9 cellular contexts compared by ENCODE assay signal in genomic region chr20:2509468-2509781, GRCh38. TPM values are rescaled to one million over a fixed set of nuclear protein-coding genes. Genes with fewer than 3 reads are reported as not detected.
DNase-seq lines count a peak whose midpoint lies in the region; TF ChIP-seq lines count a peak whose summit lies in the region.
"Had no signal": no experiment of that assay in that cellular context is flagged by ENCODE, and none has a peak within 500 bp of the region (broad histone marks: within the 10 kb centered on the region; RNA-seq: fewer than 3 reads in every experiment).

No MANE protein-coding gene starts in this region.

- H3K4me1 ChIP-seq in esophagus squamous epithelium (peaks cover 5 to 21% (median 15%) of the 10 kb centered on the region in 3 donors), trophoblast cell (ENCODE audit: control insufficient read depth in 1 of 2, insufficient read depth in 2 of 2, low read length in 2 of 2) (peaks cover 6 to 8% of the 10 kb centered on the region in 2 experiments)

- no peak overlapping the region for H3K18ac ChIP-seq in trophoblast cell (ENCODE audit: low read length)

- H4K12ac ChIP-seq in trophoblast cell (ENCODE audit: low read depth, low read length), result peak overlapping the region; percentile 63

- CTCF ChIA-PET in Calu3 (lab: Charles Lee) (interaction anchor here (0.6 kb wide), 1 partner anchor 34 kb away, joined by 4 read pairs; no protein-coding TSS in a partner anchor), RWPE1 (lab: Yijun Ruan, JAX) (interaction anchor here (0.6 to 2.6 kb wide), 4 partner anchors 11 to 430 kb away, joined by 3 to 7 read pairs (median 4); no protein-coding TSS in a partner anchor)

- peak overlapping the region; percentile 58 for H3K14ac ChIP-seq in trophoblast cell (ENCODE audit: low read length)

- H3K27ac Mint-ChIP-seq in Calu3 (ENCODE audit: unreplicated experiment), result no peak overlapping the region

- TF ChIP-seq POLR2A in esophagus squamous epithelium (IDR thresholded peaks at IDR 0.05), result no peak

- H2BK5ac ChIP-seq in trophoblast cell (ENCODE audit: low read depth, low read length, poor library complexity), result no peak overlapping the region

- peaks cover 7% of the 10 kb centered on the region for H3K79me2 ChIP-seq in trophoblast cell (ENCODE audit: control insufficient read depth, insufficient read depth, low read length, poor library complexity)

- peaks cover 7% of the 10 kb centered on the region for H3K79me1 ChIP-seq in trophoblast cell (ENCODE audit: low read length)

- no peaks in the 10 kb centered on the region for H3K9me3 Mint-ChIP-seq in Calu3 (ENCODE audit: low read depth, unreplicated experiment)

- H3K36me3 Mint-ChIP-seq in Calu3 (ENCODE audit: insufficient read depth, unreplicated experiment), result peaks cover 16% of the 10 kb centered on the region

- peak overlapping the region; percentile 94 for H4K8ac ChIP-seq in trophoblast cell (ENCODE audit: low read depth, low read length)

- no peak overlapping the region for H2BK120ac ChIP-seq in trophoblast cell (ENCODE audit: insufficient read depth, low read length, poor library complexity)

- H3K4me1 Mint-ChIP-seq in Calu3 (ENCODE audit: low read depth, unreplicated experiment), result no peaks in the 10 kb centered on the region

- H3K23ac ChIP-seq in trophoblast cell (ENCODE audit: low read length), result no peak overlapping the region

- H4K91ac ChIP-seq in trophoblast cell (ENCODE audit: low read depth, low read length), result peak overlapping the region; percentile 59

- TF ChIP-seq CTCF in Calu3 (IDR thresholded peaks at IDR 0.05; ENCODE audit: unreplicated experiment) (no peak), RWPE1 (conservative IDR thresholded peaks at IDR 0.05; ENCODE audit: low read depth) (no peak), esophagus squamous epithelium (IDR thresholded peaks at IDR 0.05) (no peak)

- H2AFZ ChIP-seq in trophoblast cell (ENCODE audit: insufficient read depth, low read length, poor library complexity), result peak overlapping the region; percentile 68

- H3K27me3 Mint-ChIP-seq in Calu3 (ENCODE audit: unreplicated experiment), result no peaks in the 10 kb centered on the region

- 61 to 71% methylated on average over 6 to 8 of the region's 9 CpGs for WGBS in esophagus squamous epithelium, 2 donors
- no CpG with 5 or more reads among the region's 9 CpGs for WGBS in trophoblast cell (ENCODE audit: extremely low coverage, insufficient coverage, insufficient read length)

- H3K4me3 Mint-ChIP-seq in Calu3 (ENCODE audit: low read depth, unreplicated experiment), result peak overlapping the region; percentile 98

- POLR2A ChIA-PET in RWPE1 (lab: Yijun Ruan, JAX; ENCODE audit: low non-redundant PET), result no interaction called here

- H2BK12ac ChIP-seq in trophoblast cell (ENCODE audit: low read length), result no peak overlapping the region

- no peak overlapping the region for H3K4ac ChIP-seq in trophoblast cell (ENCODE audit: low read depth, low read length)

- intact Hi-C loops in Calu3 (cut with micrococcal nuclease; ENCODE audit: unreplicated experiment) (no loop called here), esophagus squamous epithelium (cut with DNase I) (no loop called here)

- H3K27ac ChIP-seq in RWPE1, result peak overlapping the region; percentile 76
- peak overlapping the region; percentile 85 to 93 (median 88) for H3K27ac ChIP-seq in esophagus squamous epithelium
- H3K27ac ChIP-seq in trophoblast cell (ENCODE audit: low read depth, low read length), result no peak overlapping the region

- H3K36me3 ChIP-seq in esophagus squamous epithelium, result no peaks in the 10 kb centered on the region
- no peaks in the 10 kb centered on the region for H3K36me3 ChIP-seq in trophoblast cell (ENCODE audit: control insufficient read depth in 1 of 2, insufficient read depth in 2 of 2, low read length in 2 of 2)

- H2AK5ac ChIP-seq in trophoblast cell (ENCODE audit: low read length), result peak overlapping the region; percentile 13

- DNase-seq in Calu3 (no peak), RWPE1 (ENCODE audit: low spot score) (no peak), esophagus squamous epithelium (lab: John Stamatoyannopoulos, UW) (no peak), trophoblast cell (peak; percentile 38 to 61), DMS53 (lab: John Stamatoyannopoulos, UW) (no peak), COR-L47 (lab: John Stamatoyannopoulos, UW) (no peak), NCI-H524 treated with DMSO at 0.1 percent for 48 hours (lab: John Stamatoyannopoulos, UW) (no peak), GDM1 (lab: John Stamatoyannopoulos, UW) (no peak)

- peak overlapping the region; percentile 81 for H3K4me2 ChIP-seq in trophoblast cell (ENCODE audit: low read length)

- H3K4me3 ChIP-seq in esophagus squamous epithelium (peak overlapping the region; percentile 56 to 83 (median 74)), trophoblast cell (ENCODE audit: low read depth, low read length) (peak overlapping the region; percentile 77)

- H3K9me3 ChIP-seq in esophagus squamous epithelium (no peaks in the 10 kb centered on the region), trophoblast cell (ENCODE audit: insufficient read depth, low read depth, low read length) (no peaks in the 10 kb centered on the region)

- H3K9ac ChIP-seq in trophoblast cell (ENCODE audit: low read length), result peak overlapping the region; percentile 65

- no TSS peak for BruUV-seq in Calu3 (replicated peaks; lab: Mats Ljungman, UMichigan)

- H3K27me3 ChIP-seq in esophagus squamous epithelium, result no peaks in the 10 kb centered on the region
- peaks cover 2% of the 10 kb centered on the region for H3K27me3 ChIP-seq in trophoblast cell (ENCODE audit: insufficient read depth, low read length)

RNA-seq across cellular contexts. Expression of gene ZNF343, which starts 0.7 kb away (rescaled TPM):
- total RNA-seq in Calu3 (2022) (6.5 and 6.8 TPM in 2 replicates), esophagus squamous epithelium (10 to 100 TPM in 1 of 4 donors, 1 to 10 TPM in 3; 4.9 to 13.2 (median 5.4) TPM)
- polyA plus RNA-seq in trophoblast cell (2013), result 3.2 and 3.3 TPM in 2 replicates

RNA-seq across cellular contexts. Expression of gene TMC2, which starts 26.9 kb away (rescaled TPM):
- total RNA-seq in Calu3 (2022), result not detected in 2 replicates
- total RNA-seq in esophagus squamous epithelium, result under 1 TPM in 1 of 4 donors, not detected in 3; 0.19 TPM
- polyA plus RNA-seq in trophoblast cell (2013), result not detected in 2 replicates
- total RNA-seq: lung microvascular endothelial cell had no signal

RNA-seq across cellular contexts. Expression of gene SNRPB, which starts 38.8 kb away (rescaled TPM):
- total RNA-seq in Calu3 (2022), result 208 and 215 TPM in 2 replicates
- 100 to 1,000 TPM; 244 to 393 (median 277) TPM for total RNA-seq in esophagus squamous epithelium
- polyA plus RNA-seq in trophoblast cell (2013), result 239 and 247 TPM in 2 replicates

Comparison
In these comparisons a context has a peak if more than half of its experiments do, and no peak if none do; other contexts are left out.
1. DNase-seq: peak in trophoblast cell (2 of 2); none in Calu3 (single experiment), RWPE1 (single experiment), esophagus squamous epithelium (single experiment), DMS53 (single experiment), COR-L47 (single experiment), NCI-H524 treated with DMSO at 0.1 percent for 48 hours (single experiment) and GDM1 (single experiment).